Comparison of ENCODE assay signal across 8 cellular contexts in genomic region chr3:15774931-15775560, GRCh38. TPM values are rescaled to one million over a fixed set of nuclear protein-coding genes. Genes with fewer than 3 reads are reported as not detected.
DNase-seq lines count a peak whose midpoint lies in the region; ATAC-seq, FAIRE-seq and TF ChIP-seq lines count a peak whose summit lies in the region.
"Not testable (repeated sequence)": the region's sequence is repeated elsewhere in the genome, so short reads cannot be mapped to it uniquely, and the experiment has no call there.

No MANE protein-coding gene starts in this region.

- peak overlapping the region; percentile 84 for H3K27ac Mint-ChIP-seq in activated T-helper 17 cell treated with anti-CD3 and anti-CD28 coated beads, Interleukin-2, amount 50 U/mL, for 72 hours
- H3K27ac Mint-ChIP-seq in stimulated activated naive B cell treated with anti-CD40 and anti-IgM and Interleukin-4, amounts not matched to agents 10 μg/mL and 1 μg/mL and 100 μg/mL, for 72 hours = peak overlapping the region; percentile 80

- peak; percentile 49 for FAIRE-seq in GM19239 (lab: Jason Lieb, UNC)

- DNase-seq in GM19239 (ENCODE audit: insufficient read length, low spot score) = not testable (repeated sequence)
- peak; percentile 22 for DNase-seq in SK-N-DZ (ENCODE audit: low spot score)
- peak; percentile 54 for DNase-seq in stimulated activated naive B cell treated with anti-CD40 and anti-IgM and Interleukin-4, amounts not matched to agents 10 μg/mL and 1 μg/mL and 100 μg/mL, for 72 hours

- H3K36me3 Mint-ChIP-seq in activated T-helper 17 cell treated with anti-CD3 and anti-CD28 coated beads, Interleukin-2, amount 50 U/mL, for 72 hours (ENCODE audit: low read depth) = peaks cover 31% of the 10 kb centered on the region
- peaks cover 22 to 42% of the 10 kb centered on the region in 2 donors for H3K36me3 Mint-ChIP-seq in stimulated activated naive B cell treated with anti-CD40 and anti-IgM and Interleukin-4, amounts not matched to agents 10 μg/mL and 1 μg/mL and 100 μg/mL, for 72 hours

- H3K27me3 Mint-ChIP-seq in activated T-helper 17 cell treated with anti-CD3 and anti-CD28 coated beads, Interleukin-2, amount 50 U/mL, for 72 hours; stimulated activated naive B cell treated with anti-CD40 and anti-IgM and Interleukin-4, amounts not matched to agents 10 μg/mL and 1 μg/mL and 100 μg/mL, for 72 hours: not testable (repeated sequence)

- CTCF ChIA-PET in HEK293 (lab: Yijun Ruan, JAX) = not testable (repeated sequence)

- not testable (repeated sequence) for H3K36me3 ChIP-seq in HEK293 (ENCODE audit: control insufficient read depth in 2 of 2, insufficient read depth in 1 of 2, low read length in 2 of 2)

- POLR2A ChIA-PET in HEK293 (lab: Yijun Ruan, JAX) = not testable (repeated sequence)

- H3K4me1 Mint-ChIP-seq in activated T-helper 17 cell treated with anti-CD3 and anti-CD28 coated beads, Interleukin-2, amount 50 U/mL, for 72 hours = peaks cover 62% of the 10 kb centered on the region
- peaks cover 37 to 68% of the 10 kb centered on the region in 2 donors for H3K4me1 Mint-ChIP-seq in stimulated activated naive B cell treated with anti-CD40 and anti-IgM and Interleukin-4, amounts not matched to agents 10 μg/mL and 1 μg/mL and 100 μg/mL, for 72 hours

- peak; percentile 71 for ATAC-seq in GM18498 (IDR thresholded peaks at IDR 0.05; ENCODE audit: unreplicated experiment)
- ATAC-seq in HG02973 (IDR thresholded peaks at IDR 0.05; ENCODE audit: unreplicated experiment) = peak; percentile 82
- peak; percentile 80 for ATAC-seq in HG03558 (IDR thresholded peaks at IDR 0.05; ENCODE audit: extremely low read depth, unreplicated experiment)
- peak; percentile 90 for ATAC-seq in activated T-helper 17 cell treated with anti-CD3 and anti-CD28 coated beads, Interleukin-2, amount 50 U/mL, for 72 hours (replicated peaks)
- ATAC-seq in stimulated activated naive B cell treated with anti-CD40 and anti-IgM and Interleukin-4, amounts not matched to agents 10 μg/mL and 1 μg/mL and 100 μg/mL, for 72 hours (replicated peaks) = peak; percentile 97

- not testable (repeated sequence) for H3K9me3 Mint-ChIP-seq in activated T-helper 17 cell treated with anti-CD3 and anti-CD28 coated beads, Interleukin-2, amount 50 U/mL, for 72 hours; stimulated activated naive B cell treated with anti-CD40 and anti-IgM and Interleukin-4, amounts not matched to agents 10 μg/mL and 1 μg/mL and 100 μg/mL, for 72 hours

- peak overlapping the region; percentile 59 for H3K4me3 Mint-ChIP-seq in activated T-helper 17 cell treated with anti-CD3 and anti-CD28 coated beads, Interleukin-2, amount 50 U/mL, for 72 hours
- H3K4me3 Mint-ChIP-seq in stimulated activated naive B cell treated with anti-CD40 and anti-IgM and Interleukin-4, amounts not matched to agents 10 μg/mL and 1 μg/mL and 100 μg/mL, for 72 hours = peak overlapping the region in 1 of 2 donors; percentile 51

- not testable (repeated sequence) for H3K4me3 ChIP-seq in HEK293 (ENCODE audit: low read depth, low read length)

- not testable (repeated sequence) for H3K4me1 ChIP-seq in HEK293 (ENCODE audit: control insufficient read depth, insufficient read depth, low read length)

- not testable (repeated sequence) for TF ChIP-seq CTCF in HEK293 (tag by site-specific recombination; IDR thresholded peaks at IDR 0.05)

- not testable (repeated sequence) for H3K27ac ChIP-seq in HEK293 (ENCODE audit: extremely low read depth, low read depth, low read length)

- H3K9me3 ChIP-seq in HEK293 (ENCODE audit: control insufficient read depth, insufficient read depth, low read depth, low read length) = not testable (repeated sequence)

TF ChIP-seq in HEK293, 187 proteins besides CTCF, POLR2A, EP300 and RAD21:
- TF ChIP-seq PRDM6 (tag by site-specific recombination; IDR thresholded peaks at IDR 0.05) (peak; percentile 67), ZFHX2 (tag by site-specific recombination; conservative IDR thresholded peaks at IDR 0.05) (0 out of 2 replicates have a peak, but pooled peaks have one; percentile 10)
TF ChIP-seq in HEK293: peak in this region for 2; not testable (repeated sequence) for 185.

RNA-seq across cellular contexts. Expression of gene ANKRD28, which starts 22.7 kb away (rescaled TPM):
- 34.4 and 44.2 TPM in 2 replicates for polyA plus RNA-seq in SK-N-DZ (2014; cell fraction: cytosol; rRNA removed)
- 68.9 and 79.1 TPM in 2 replicates for polyA plus RNA-seq in SK-N-DZ (2014; cell fraction: nucleus; rRNA removed)
- total RNA-seq in activated T-helper 17 cell treated with anti-CD3 and anti-CD28 coated beads, Interleukin-2, amount 50 U/mL, for 72 hours = 10 to 100 TPM; 54.5 to 69.3 TPM
